ENCODE assay signal across 1 cellular context in genomic region chr9:137642118-137642601, GRCh38.
TF ChIP-seq lines count a peak whose summit lies in the region.

No MANE protein-coding gene starts in this region.

TF ChIP-seq in HepG2, 621 proteins besides CTCF, POLR2A, EP300 and RAD21:
- no peak for TF ChIP-seq ZBTB42 (CRISPR knock-in tag; IDR thresholded peaks at IDR 0.05)
- TF ChIP-seq ZBTB43 (CRISPR knock-in tag; conservative IDR thresholded peaks at IDR 0.05): no peak
- TF ChIP-seq ZNF780A (CRISPR knock-in tag; IDR thresholded peaks at IDR 0.05): no peak
- TF ChIP-seq POGZ (CRISPR knock-in tag; IDR thresholded peaks at IDR 0.05): 0 out of 2 replicates have a peak, but pooled peaks have one; percentile 37
- peak; percentile 50 for TF ChIP-seq FOSL2 (CRISPR knock-in tag; IDR thresholded peaks at IDR 0.05)
- TF ChIP-seq GTF3A (CRISPR knock-in tag; conservative IDR thresholded peaks at IDR 0.05): no peak
- TF ChIP-seq FOXK2 (IDR thresholded peaks at IDR 0.05): no peak
- TF ChIP-seq NR2F1 (CRISPR knock-in tag; IDR thresholded peaks at IDR 0.05): 0 out of 4 replicates have a peak, but pooled peaks of 1 of the 2 experiments have one; percentile 23
- TF ChIP-seq RBM22 (optimal IDR thresholded peaks at IDR 0.05; ENCODE audit: low read length): peak; percentile 22
- TF ChIP-seq ZMYM3 (CRISPR knock-in tag; IDR thresholded peaks at IDR 0.05): peak; percentile 35; the same call in 1 of the 2 replicates
- TF ChIP-seq ZNF121 (CRISPR knock-in tag; IDR thresholded peaks at IDR 0.05): peak; percentile 95
- TF ChIP-seq ZNF770 (CRISPR knock-in tag; IDR thresholded peaks at IDR 0.05): peak; percentile 91
- TF ChIP-seq ZNF629 (CRISPR knock-in tag; conservative IDR thresholded peaks at IDR 0.05): no peak
- no peak for TF ChIP-seq ZZZ3 (CRISPR knock-in tag; IDR thresholded peaks at IDR 0.05; ENCODE audit: borderline replicate concordance)
- TF ChIP-seq ZNF660 (CRISPR knock-in tag; IDR thresholded peaks at IDR 0.05; ENCODE audit: borderline replicate concordance, low read depth): no peak
- no peak for TF ChIP-seq UBTF (CRISPR knock-in tag; IDR thresholded peaks at IDR 0.05)
- no peak for TF ChIP-seq ZBTB14 (CRISPR knock-in tag; IDR thresholded peaks at IDR 0.05)
- peak; percentile 77 for TF ChIP-seq RARA (CRISPR knock-in tag; IDR thresholded peaks at IDR 0.05)
- TF ChIP-seq ZFY (CRISPR knock-in tag; IDR thresholded peaks at IDR 0.05): no peak
- TF ChIP-seq SP5 (CRISPR knock-in tag; IDR thresholded peaks at IDR 0.05; ENCODE audit: borderline replicate concordance, low read depth): 0 out of 2 replicates have a peak, but pooled peaks have one; percentile 32
- TF ChIP-seq FOXO1 (CRISPR knock-in tag; IDR thresholded peaks at IDR 0.05): no peak
- TF ChIP-seq SALL1 (CRISPR knock-in tag; IDR thresholded peaks at IDR 0.05): 0 out of 2 replicates have a peak, but pooled peaks have one; percentile 14
TF ChIP-seq in HepG2: peak in this region for 10.
